1 cellular context compared by ENCODE assay signal in genomic region chr16:15532825-15533224, GRCh38.
TF ChIP-seq lines count a peak whose summit lies in the region.

No MANE protein-coding gene starts in this region.

TF ChIP-seq in K562, 482 proteins besides CTCF, POLR2A, EP300 and RAD21 (continued from another document):
- TF ChIP-seq, protein P1, sequence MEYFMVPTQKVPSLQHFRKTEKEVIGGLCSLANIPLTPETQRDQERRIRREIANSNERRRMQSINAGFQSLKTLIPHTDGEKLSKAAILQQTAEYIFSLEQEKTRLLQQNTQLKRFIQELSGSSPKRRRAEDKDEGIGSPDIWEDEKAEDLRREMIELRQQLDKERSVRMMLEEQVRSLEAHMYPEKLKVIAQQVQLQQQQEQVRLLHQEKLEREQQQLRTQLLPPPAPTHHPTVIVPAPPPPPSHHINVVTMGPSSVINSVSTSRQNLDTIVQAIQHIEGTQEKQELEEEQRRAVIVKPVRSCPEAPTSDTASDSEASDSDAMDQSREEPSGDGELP (CRISPR knock-in tag; IDR thresholded peaks at IDR 0.05; ENCODE audit: borderline replicate concordance): no peak
- peak; percentile 89 for TF ChIP-seq RBM25 (IDR thresholded peaks at IDR 0.05; ENCODE audit: low read depth, low read length, severe bottlenecking)
